Comparison of ENCODE assay signal across 1 cellular context in the genomic region with DNA sequence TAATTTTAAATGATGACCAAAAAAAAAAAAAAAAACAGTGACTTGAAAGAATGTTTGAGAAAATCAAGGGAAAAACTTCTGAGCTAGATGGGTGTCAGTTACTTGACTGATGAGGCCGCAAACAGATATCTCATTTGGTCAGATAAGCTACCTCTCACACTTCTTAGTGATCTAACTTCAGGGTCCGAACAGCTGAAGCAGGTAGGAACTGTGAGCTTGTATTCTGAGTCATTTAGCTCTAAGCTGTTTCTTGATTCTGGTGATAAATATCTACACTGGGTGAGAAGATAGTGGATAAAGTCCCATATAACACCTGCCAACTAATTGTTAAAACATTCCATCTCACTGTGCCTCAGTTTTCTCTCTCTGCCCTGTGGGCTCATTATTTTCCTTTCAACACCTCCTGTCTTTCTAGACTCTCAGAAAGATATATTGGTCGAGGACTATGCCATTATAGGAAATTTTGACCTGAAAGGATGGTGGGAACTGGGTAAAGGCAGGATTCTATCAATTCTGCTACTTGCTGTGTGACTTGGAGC.
TF ChIP-seq lines count a peak whose summit lies in the region.

No MANE protein-coding gene starts in this region.

TF ChIP-seq in GM23338, 12 proteins besides CTCF, POLR2A, EP300 and RAD21 (continued from another document):
- TF ChIP-seq ZNF462 (CRISPR knock-in tag; IDR thresholded peaks at IDR 0.05) (no peak), STAT1 (IDR thresholded peaks at IDR 0.05; ENCODE audit: unreplicated experiment) (no peak), ZNF331 (CRISPR knock-in tag; IDR thresholded peaks at IDR 0.05; ENCODE audit: low read depth) (no peak), ZNF114 (CRISPR knock-in tag; IDR thresholded peaks at IDR 0.05) (no peak), POLR2AphosphoS5 (IDR thresholded peaks at IDR 0.05; ENCODE audit: low read depth) (no peak), JUNB (IDR thresholded peaks at IDR 0.05; ENCODE audit: unreplicated experiment) (no peak), NANOG (IDR thresholded peaks at IDR 0.05; ENCODE audit: borderline replicate concordance) (no peak)
- TF ChIP-seq, protein P1, sequence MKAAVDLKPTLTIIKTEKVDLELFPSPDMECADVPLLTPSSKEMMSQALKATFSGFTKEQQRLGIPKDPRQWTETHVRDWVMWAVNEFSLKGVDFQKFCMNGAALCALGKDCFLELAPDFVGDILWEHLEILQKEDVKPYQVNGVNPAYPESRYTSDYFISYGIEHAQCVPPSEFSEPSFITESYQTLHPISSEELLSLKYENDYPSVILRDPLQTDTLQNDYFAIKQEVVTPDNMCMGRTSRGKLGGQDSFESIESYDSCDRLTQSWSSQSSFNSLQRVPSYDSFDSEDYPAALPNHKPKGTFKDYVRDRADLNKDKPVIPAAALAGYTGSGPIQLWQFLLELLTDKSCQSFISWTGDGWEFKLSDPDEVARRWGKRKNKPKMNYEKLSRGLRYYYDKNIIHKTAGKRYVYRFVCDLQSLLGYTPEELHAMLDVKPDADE (IDR thresholded peaks at IDR 0.05) = no peak
